In genomic region chr12:77710209-77710608, GRCh38 we compare ENCODE assay signal across 35 cellular contexts.
DNase-seq lines count a peak whose midpoint lies in the region; ATAC-seq, FAIRE-seq and TF ChIP-seq lines count a peak whose summit lies in the region.
"Had no signal": no experiment of that assay in that cellular context is flagged by ENCODE, and none has a peak within 500 bp of the region (broad histone marks: within the 10 kb centered on the region; RNA-seq: fewer than 3 reads in every experiment).

No MANE protein-coding gene starts in this region.

- H3K4me1 ChIP-seq in HepG2 (ENCODE audit: insufficient read depth, low read length) (no peaks in the 10 kb centered on the region), right lobe of liver (no peaks in the 10 kb centered on the region), A549 (no peaks in the 10 kb centered on the region), IMR-90 (ENCODE audit: control insufficient read depth, insufficient read depth, low read length) (no peaks in the 10 kb centered on the region), K562 (replicated peaks in 1 of 2; ENCODE audit: control insufficient read depth in 2 of 2, insufficient read depth in 2 of 2, low read length in 2 of 2) (no peaks in the 10 kb centered on the region), Caco-2 (no peaks in the 10 kb centered on the region)
- H3K4me1 ChIP-seq: BE2C; BLaER1; BLaER1 treated with 17β-estradiol and CSF1 and Interleukin-3, amounts not matched to agents 10 nM and 100 nM had no signal

- CTCF ChIA-PET in HepG2 (lab: Yijun Ruan, JAX; ENCODE audit: low intra/inter-chr PET ratio, low total read pairs) (no interaction called here), A549 (lab: Yijun Ruan, JAX) (interaction anchor here (1.2 kb wide), 1 partner anchor 215 kb away, joined by 3 read pairs; no protein-coding TSS in a partner anchor), IMR-90 (lab: Yijun Ruan, JAX) (no interaction called here), K562 (lab: Yijun Ruan, JAX; ENCODE audit: low intra/inter-chr PET ratio) (no interaction called here), Caco-2 (lab: Charles Lee) (no interaction called here)

- H3K4me2 ChIP-seq in HepG2 (ENCODE audit: low read depth, low read length) = no peak overlapping the region
- H3K4me2 ChIP-seq in A549 = no peak overlapping the region
- no peak overlapping the region for H3K4me2 ChIP-seq in IMR-90 (ENCODE audit: low read depth, low read length)
- H3K4me2 ChIP-seq in K562 (ENCODE audit: insufficient read depth, low read length) = no peak overlapping the region
- H3K4me2 ChIP-seq: BLaER1; BLaER1 treated with 17β-estradiol and CSF1 and Interleukin-3, amounts not matched to agents 10 nM and 100 nM had no signal

- no peak overlapping the region for H4K8ac ChIP-seq in IMR-90 (ENCODE audit: low read depth in 2 of 2, low read length in 2 of 2)

- BruUV-seq in HepG2 (replicated peaks; lab: Mats Ljungman, UMichigan) (no TSS peak), IMR-90 (replicated peaks; lab: Mats Ljungman, UMichigan) (no TSS peak), K562 (replicated peaks; lab: Mats Ljungman, UMichigan) (no TSS peak), Caco-2 (replicated peaks; lab: Mats Ljungman, UMichigan) (no TSS peak)

- FAIRE-seq in HepG2 (lab: Jason Lieb, UNC) = no peak
- FAIRE-seq in A549 (lab: Jason Lieb, UNC) = no peak
- no peak for FAIRE-seq in K562 (lab: Jason Lieb, UNC)
- no peak for FAIRE-seq in RCC 7860 (lab: Jason Lieb, UNC)
- FAIRE-seq: A204.1, D721Med had no signal

- H3K9me1 ChIP-seq in IMR-90 (ENCODE audit: insufficient read depth, low read length) (no peaks in the 10 kb centered on the region), K562 (ENCODE audit: control insufficient read depth, insufficient read depth, low read length) (no peaks in the 10 kb centered on the region)

- H3K9me3 ChIP-seq in HepG2 (ENCODE audit: low read length) = no peaks in the 10 kb centered on the region
- no peaks in the 10 kb centered on the region for H3K9me3 ChIP-seq in right lobe of liver
- H3K9me3 ChIP-seq in A549 = no peaks in the 10 kb centered on the region
- no peaks in the 10 kb centered on the region for H3K9me3 ChIP-seq in IMR-90 (ENCODE audit: control insufficient read depth, insufficient read depth, low read length)
- no peaks in the 10 kb centered on the region for H3K9me3 ChIP-seq in K562 (replicated peaks; ENCODE audit: control insufficient read depth, insufficient read depth, low read depth, low read length)
- H3K9me3 ChIP-seq in Caco-2 = no peaks in the 10 kb centered on the region
- H3K9me3 ChIP-seq: BE2C; BLaER1; BLaER1 treated with 17β-estradiol and CSF1 and Interleukin-3, amounts not matched to agents 10 nM and 100 nM had no signal

- H3K56ac ChIP-seq in IMR-90 (ENCODE audit: extremely low read depth, insufficient read depth, low read length) = no peak overlapping the region

- no peak overlapping the region for H2BK120ac ChIP-seq in IMR-90 (ENCODE audit: low read depth, low read length)

- no peak for ATAC-seq in HepG2
- ATAC-seq in right lobe of liver = no peak
- no peak for ATAC-seq in A549
- ATAC-seq in IMR-90 (ENCODE audit: low read depth) = no peak
- no peak for ATAC-seq in K562
- ATAC-seq in HG02610 (IDR thresholded peaks at IDR 0.05; ENCODE audit: unreplicated experiment) = no peak
- ATAC-seq: CD8-positive, alpha-beta T cell had no signal

- in situ Hi-C loops in HepG2 (cut with HindIII; ENCODE audit: extremely low pct_ligation_motif_present, low pct_unique_long_range_greater_than_20kb) = no loop called here
- in situ Hi-C loops in IMR-90 (cut with MboI; ENCODE audit: low sequenced_read_pairs) = no loop called here
- in situ Hi-C loops in K562 (cut with MboI) = no loop called here

- H3K4ac ChIP-seq in IMR-90 (ENCODE audit: low read depth, low read length) = no peak overlapping the region

- no peaks in the 10 kb centered on the region for H3K9me3 Mint-ChIP-seq in Caco-2 (ENCODE audit: unreplicated experiment)

- H3K79me1 ChIP-seq in IMR-90 (ENCODE audit: low read depth in 1 of 2, low read length in 2 of 2) = no peaks in the 10 kb centered on the region

- H3K36me3 ChIP-seq in HepG2 (replicated peaks in 1 of 2; ENCODE audit: control insufficient read depth in 1 of 2, insufficient read depth in 2 of 2, low read length in 2 of 2) = no peaks in the 10 kb centered on the region
- H3K36me3 ChIP-seq in right lobe of liver = no peaks in the 10 kb centered on the region
- no peaks in the 10 kb centered on the region for H3K36me3 ChIP-seq in IMR-90 (ENCODE audit: control insufficient read depth, insufficient read depth, low read length)
- no peaks in the 10 kb centered on the region for H3K36me3 ChIP-seq in K562 (ENCODE audit: control insufficient read depth, insufficient read depth, low read length)
- H3K36me3 ChIP-seq in Caco-2 (ENCODE audit: control insufficient read depth, insufficient read depth, low read length) = no peaks in the 10 kb centered on the region
- H3K36me3 ChIP-seq: BE2C; BLaER1; BLaER1 treated with 17β-estradiol and CSF1 and Interleukin-3, amounts not matched to agents 10 nM and 100 nM had no signal

- H3K27ac ChIP-seq in HepG2 (ENCODE audit: extremely low read length, insufficient read depth, low read length) = no peak overlapping the region
- no peak overlapping the region for H3K27ac ChIP-seq in right lobe of liver
- H3K27ac ChIP-seq in A549 = no peak overlapping the region
- H3K27ac ChIP-seq in IMR-90 (ENCODE audit: insufficient read depth, low read length) = no peak overlapping the region
- no peak overlapping the region for H3K27ac ChIP-seq in K562 (ENCODE audit: extremely low read depth, low read depth, low read length)
- H3K27ac ChIP-seq: 22Rv1; BLaER1; BLaER1 treated with 17β-estradiol and CSF1 and Interleukin-3, amounts not matched to agents 10 nM and 100 nM; C4-2B had no signal

- H4K20me1 ChIP-seq in HepG2 (ENCODE audit: insufficient read depth, low read length) (no peaks in the 10 kb centered on the region), IMR-90 (ENCODE audit: insufficient read depth, low read length) (no peaks in the 10 kb centered on the region), K562 (replicated peaks; ENCODE audit: control insufficient read depth, insufficient read depth, low read length) (no peaks in the 10 kb centered on the region)
- H4K20me1 ChIP-seq: BLaER1; BLaER1 treated with 17β-estradiol and CSF1 and Interleukin-3, amounts not matched to agents 10 nM and 100 nM had no signal

- no peak overlapping the region for H2BK5ac ChIP-seq in IMR-90 (ENCODE audit: low read depth, low read length, poor library complexity, severe bottlenecking)

- intact Hi-C loops in HepG2 (cut with micrococcal nuclease; ENCODE audit: unreplicated experiment) = no loop called here
- intact Hi-C loops in right lobe of liver (cut with DNase I) = no loop called here
- intact Hi-C loops in IMR-90 (cut with micrococcal nuclease) = no loop called here
- intact Hi-C loops in K562 (cut with micrococcal nuclease) = no loop called here
- intact Hi-C loops in Caco-2 (cut with micrococcal nuclease; ENCODE audit: unreplicated experiment) = no loop called here

- H2BK20ac ChIP-seq in IMR-90 (ENCODE audit: low read depth, low read length) = no peak overlapping the region

- H3K4me3 Mint-ChIP-seq in Caco-2 (ENCODE audit: unreplicated experiment) = no peak overlapping the region
- H3K4me3 Mint-ChIP-seq: B cell; CD14-positive monocyte; CD4-positive, alpha-beta memory T cell; CD4-positive, alpha-beta T cell; CD4-positive, CD25-positive, alpha-beta regulatory T cell; CD8-positive, alpha-beta memory T cell; CD8-positive, alpha-beta T cell had no signal

- H2BK15ac ChIP-seq in IMR-90 (ENCODE audit: low read depth, low read length) = no peak overlapping the region

- WGBS in HepG2 (ENCODE audit: low lambda C conversion rate) = 2% methylated on average over 1 of the region's 1 CpG
- WGBS in right lobe of liver (ENCODE audit: insufficient coverage, low coverage, low lambda C conversion rate, missing lambda C conversion rate) = 35% methylated on average over 1 of the region's 1 CpG
- 0% methylated on average over 1 of the region's 1 CpG for WGBS in A549 (ENCODE audit: missing lambda C conversion rate)
- no CpG with 5 or more reads among the region's 1 CpG for WGBS in IMR-90 (ENCODE audit: extremely low coverage in 2 of 2, insufficient read length in 1 of 2), 2 experiments
- WGBS in K562 (ENCODE audit: insufficient coverage, low coverage, missing lambda C conversion rate) = 0% methylated on average over 1 of the region's 1 CpG

- no peak for TF ChIP-seq EP300 in HepG2 (IDR thresholded peaks at IDR 0.05; ENCODE audit: low read depth in 2 of 2, low read length in 2 of 2)
- no peak for TF ChIP-seq EP300 in HepG2 (CRISPR knock-in tag; IDR thresholded peaks at IDR 0.05; ENCODE audit: borderline replicate concordance)
- no peak for TF ChIP-seq EP300 in A549 (IDR thresholded peaks at IDR 0.05)
- TF ChIP-seq EP300 in K562 (IDR thresholded peaks at IDR 0.05; ENCODE audit: low read length) = no peak

- no peaks in the 10 kb centered on the region for H3K27me3 Mint-ChIP-seq in Caco-2 (ENCODE audit: insufficient read depth, unreplicated experiment)
- H3K27me3 Mint-ChIP-seq: B cell; CD4-positive, alpha-beta memory T cell; CD4-positive, alpha-beta T cell; CD4-positive, CD25-positive, alpha-beta regulatory T cell; CD8-positive, alpha-beta memory T cell had no signal

- no peaks in the 10 kb centered on the region for H3K27me3 ChIP-seq in HepG2 (ENCODE audit: control insufficient read depth in 1 of 2, insufficient read depth in 2 of 2, low read length in 2 of 2)
- H3K27me3 ChIP-seq in right lobe of liver = no peaks in the 10 kb centered on the region
- H3K27me3 ChIP-seq in IMR-90 (ENCODE audit: control insufficient read depth, insufficient read depth, low read length) = no peaks in the 10 kb centered on the region; the same call in 1 of the 2 replicates
- H3K27me3 ChIP-seq in K562 (ENCODE audit: control insufficient read depth in 2 of 2, insufficient read depth in 2 of 2, low read length in 2 of 2) = no peaks in the 10 kb centered on the region
- no peaks in the 10 kb centered on the region for H3K27me3 ChIP-seq in Caco-2 (replicated peaks; ENCODE audit: control insufficient read depth, insufficient read depth, low read length)
- H3K27me3 ChIP-seq: BE2C; BLaER1; BLaER1 treated with 17β-estradiol and CSF1 and Interleukin-3, amounts not matched to agents 10 nM and 100 nM had no signal

- H4K5ac ChIP-seq in IMR-90 (ENCODE audit: low read depth, low read length) = no peak overlapping the region

- H2AK9ac ChIP-seq in IMR-90 (replicated peaks; ENCODE audit: low read depth, low read length, poor library complexity) = no peak overlapping the region

- H3K14ac ChIP-seq in IMR-90 (replicated peaks; ENCODE audit: low read depth, low read length) = no peak overlapping the region

- no peaks in the 10 kb centered on the region for H3K36me3 Mint-ChIP-seq in Caco-2 (ENCODE audit: insufficient read depth, unreplicated experiment)
- H3K36me3 Mint-ChIP-seq: CD14-positive monocyte; CD4-positive, alpha-beta memory T cell; CD4-positive, CD25-positive, alpha-beta regulatory T cell; CD8-positive, alpha-beta memory T cell; CD8-positive, alpha-beta T cell had no signal

- H3K18ac ChIP-seq in IMR-90 (ENCODE audit: low read depth, low read length) = no peak overlapping the region

- TF ChIP-seq CTCF in HepG2 (CRISPR knock-in tag; IDR thresholded peaks at IDR 0.05) = no peak
- no peak for TF ChIP-seq CTCF in right lobe of liver (IDR thresholded peaks at IDR 0.05)
- no peak for TF ChIP-seq CTCF in A549 (IDR thresholded peaks at IDR 0.05)
- no peak for TF ChIP-seq CTCF in IMR-90 (conservative IDR thresholded peaks at IDR 0.05; ENCODE audit: low read depth, low read length)
- no peak for TF ChIP-seq CTCF in K562 (IDR thresholded peaks at IDR 0.05 in 2 of 3, conservative IDR thresholded peaks at IDR 0.05 in 1 of 3; ENCODE audit: insufficient read depth in 2 of 3, low read depth in 1 of 3, low read length in 3 of 3)
- TF ChIP-seq CTCF in Caco-2 (IDR thresholded peaks at IDR 0.05; ENCODE audit: insufficient read depth in 1 of 2, low read depth in 1 of 2, low read length in 1 of 2, severe bottlenecking in 1 of 2, unreplicated experiment in 1 of 2) = no peak

- TF ChIP-seq RAD21 in HepG2 (CRISPR knock-in tag; IDR thresholded peaks at IDR 0.05) (no peak), A549 (conservative IDR thresholded peaks at IDR 0.05 in 1 of 2, IDR thresholded peaks at IDR 0.05 in 1 of 2) (no peak), IMR-90 (IDR thresholded peaks at IDR 0.05; ENCODE audit: low read length) (no peak), K562 (CRISPR knock-in tag; conservative IDR thresholded peaks at IDR 0.05 in 1 of 2, IDR thresholded peaks at IDR 0.05 in 1 of 2) (no peak)

- POLR2A ChIA-PET in HepG2 (lab: Yijun Ruan, JAX) (no interaction called here), A549 (lab: Yijun Ruan, JAX) (no interaction called here), IMR-90 (lab: Charles Lee; ENCODE audit: unreplicated experiment) (no interaction called here), K562 (lab: Yijun Ruan, JAX) (no interaction called here), Caco-2 (lab: Charles Lee) (no interaction called here)

- no peak overlapping the region for H2AK5ac ChIP-seq in IMR-90 (ENCODE audit: low read depth, low read length)

- H3K79me2 ChIP-seq in HepG2 (ENCODE audit: insufficient read depth, low read length) (no peaks in the 10 kb centered on the region), K562 (ENCODE audit: control insufficient read depth, insufficient read depth, low read length) (no peaks in the 10 kb centered on the region)

- H3K4me3 ChIP-seq in HepG2 (replicated peaks in 1 of 3; ENCODE audit: insufficient read depth in 1 of 3, low read depth in 2 of 3, low read length in 3 of 3) (no peak overlapping the region), right lobe of liver (no peak overlapping the region), A549 (no peak overlapping the region), IMR-90 (ENCODE audit: insufficient read depth, low read depth, low read length) (no peak overlapping the region), K562 (no peak overlapping the region), Caco-2 (ENCODE audit: low read depth, low read length) (no peak overlapping the region)
- H3K4me3 ChIP-seq: BLaER1; BLaER1 treated with 17β-estradiol and CSF1 and Interleukin-3, amounts not matched to agents 10 nM and 100 nM had no signal

- dilution Hi-C loops in IMR-90 (cut with HindIII; ENCODE audit: low sequenced_read_pairs, unreplicated experiment) = no loop called here

- no peak overlapping the region for H3K27ac Mint-ChIP-seq in Caco-2 (ENCODE audit: unreplicated experiment)
- H3K27ac Mint-ChIP-seq: B cell; CD14-positive monocyte; CD4-positive, alpha-beta memory T cell; CD4-positive, alpha-beta T cell; CD4-positive, CD25-positive, alpha-beta regulatory T cell; CD8-positive, alpha-beta memory T cell; CD8-positive, alpha-beta T cell had no signal

- DNase-seq in HepG2 (ENCODE audit: low spot score) (no peak), right lobe of liver (no peak), A549 (ENCODE audit: low read depth in 1 of 2, low spot score in 1 of 2) (no peak), IMR-90 (no peak), K562 (ENCODE audit: extremely low read depth in 1 of 4, low spot score in 3 of 4) (no peak), RCC 7860 (ENCODE audit: low spot score) (no peak), Caco-2 (no peak)
- DNase-seq: 8988T; ACHN; AML-193; BE2C; C1 segment of cervical spinal cord; Calu3; CD4-positive, alpha-beta memory T cell; CD4-positive, alpha-beta T cell; CD4-positive, CD25-positive, alpha-beta regulatory T cell; CD8-positive, alpha-beta memory T cell; CD8-positive, alpha-beta T cell; COR-L47; DMS 273 treated with DMSO at 0.1 percent for 48 hours; DMS153; DMS53; DMS79; DMS79 treated with DMSO at 0.1 percent for 48 hours; DND-41; EL had no signal

- H3K9ac ChIP-seq in HepG2 (ENCODE audit: insufficient read depth, low read depth, low read length) = no peak overlapping the region
- no peak overlapping the region for H3K9ac ChIP-seq in IMR-90 (ENCODE audit: low read depth, low read length)
- H3K9ac ChIP-seq in K562 (ENCODE audit: insufficient read depth in 1 of 2, low read depth in 2 of 2, low read length in 2 of 2) = no peak overlapping the region
- H3K9ac ChIP-seq: BLaER1; BLaER1 treated with 17β-estradiol and CSF1 and Interleukin-3, amounts not matched to agents 10 nM and 100 nM had no signal

- no peak overlapping the region for H4K91ac ChIP-seq in IMR-90 (ENCODE audit: insufficient read depth, low read depth, low read length)

- TF ChIP-seq POLR2A in HepG2 (IDR thresholded peaks at IDR 0.05; ENCODE audit: insufficient read depth in 1 of 2, low read depth in 2 of 2, low read length in 2 of 2) (no peak), right lobe of liver (IDR thresholded peaks at IDR 0.05) (no peak), A549 (IDR thresholded peaks at IDR 0.05; ENCODE audit: low read length) (no peak), IMR-90 (IDR thresholded peaks at IDR 0.05; ENCODE audit: low read depth, low read length) (no peak), K562 (conservative IDR thresholded peaks at IDR 0.05) (no peak)

- no peak overlapping the region for H3K23ac ChIP-seq in IMR-90 (ENCODE audit: low read depth, low read length)

- H2AFZ ChIP-seq in HepG2 (ENCODE audit: low read length) = no peak overlapping the region
- no peak overlapping the region for H2AFZ ChIP-seq in IMR-90 (replicated peaks; ENCODE audit: low read length, poor library complexity)
- H2AFZ ChIP-seq in K562 (ENCODE audit: low read depth, low read length) = no peak overlapping the region

- no peaks in the 10 kb centered on the region for H3K4me1 Mint-ChIP-seq in Caco-2 (ENCODE audit: low read depth, unreplicated experiment)
- H3K4me1 Mint-ChIP-seq: B cell; CD14-positive monocyte; CD4-positive, alpha-beta memory T cell; CD4-positive, CD25-positive, alpha-beta regulatory T cell; CD8-positive, alpha-beta memory T cell had no signal

Comparison
In these comparisons a context has a peak if more than half of its experiments do, and no peak if none do; other contexts are left out.
1. Of the 241 proteins assayed by ChIP-seq in both HepG2 and K562: peak only in HepG2: none; only in K562: MAFG; in both: MAFF and MAFK; in neither: 238.